Comparison of ENCODE assay signal across 28 cellular contexts in genomic region chr11:134341805-134342571, GRCh38. TPM values are rescaled to one million over a fixed set of nuclear protein-coding genes. Genes with fewer than 3 reads are reported as not detected.
DNase-seq lines count a peak whose midpoint lies in the region; ATAC-seq, FAIRE-seq and TF ChIP-seq lines count a peak whose summit lies in the region.
"Had no signal": no experiment of that assay in that cellular context is flagged by ENCODE, and none has a peak within 500 bp of the region (broad histone marks: within the 10 kb centered on the region; RNA-seq: fewer than 3 reads in every experiment).

No MANE protein-coding gene starts in this region.

- H3K4me3 ChIP-seq in GM23338 (no peak overlapping the region), testis (peak overlapping the region; percentile 21 to 50)
- H3K4me3 ChIP-seq: A549, HAP-1, MG63, SK-N-MC had no signal

- no peak overlapping the region for H3K4me3 Mint-ChIP-seq in GM23338
- H3K4me3 Mint-ChIP-seq: B cell; CD14-positive monocyte; CD8-positive, alpha-beta memory T cell; HFFc6 had no signal

- no peak for FAIRE-seq in D721Med (lab: Jason Lieb, UNC)
- FAIRE-seq: A549, GM12892, RCC 7860 had no signal

- no peaks in the 10 kb centered on the region; the same call in 2 of the 3 replicates for H3K4me1 Mint-ChIP-seq in GM23338
- H3K4me1 Mint-ChIP-seq: B cell; CD14-positive monocyte; CD8-positive, alpha-beta memory T cell had no signal

- peaks cover 5% of the 10 kb centered on the region for H3K27me3 Mint-ChIP-seq in GM23338 (ENCODE audit: insufficient read depth, low read depth, poor library complexity)

- TF ChIP-seq CTCF in GM23338 (conservative IDR thresholded peaks at IDR 0.05; ENCODE audit: low read depth in 2 of 2) (no peak), testis (IDR thresholded peaks at IDR 0.05) (no peak), D721Med (IDR thresholded peaks at IDR 0.05; ENCODE audit: insufficient read depth, missing control alignments) (no peak)

- no peak overlapping the region for H3K27ac Mint-ChIP-seq in GM23338
- H3K27ac Mint-ChIP-seq: B cell; CD14-positive monocyte; CD8-positive, alpha-beta memory T cell; HFFc6 had no signal

- H2AFZ ChIP-seq in GM23338 = no peak overlapping the region

- no peak overlapping the region for H3K27ac ChIP-seq in GM23338 (ENCODE audit: low read depth)
- H3K27ac ChIP-seq in testis = no peak overlapping the region
- H3K27ac ChIP-seq: A549, SK-N-MC had no signal

- H3K4me1 ChIP-seq in GM23338 (ENCODE audit: insufficient read depth) (no peaks in the 10 kb centered on the region), testis (peaks cover 4% of the 10 kb centered on the region)
- H3K4me1 ChIP-seq: A549, HAP-1 had no signal

- H3K36me3 Mint-ChIP-seq in GM23338 (ENCODE audit: low read depth) = no peaks in the 10 kb centered on the region
- H3K36me3 Mint-ChIP-seq: CD14-positive monocyte; CD8-positive, alpha-beta memory T cell had no signal

- no peak for TF ChIP-seq POLR2A in testis (IDR thresholded peaks at IDR 0.05)

- intact Hi-C loops in testis (cut with DNase I; ENCODE audit: low total_unique reads) = no loop called here

- no peaks in the 10 kb centered on the region for H3F3A ChIP-seq in GM23338 (replicated peaks; ENCODE audit: low read depth)

- no peaks in the 10 kb centered on the region for H3K9me3 Mint-ChIP-seq in GM23338
- H3K9me3 Mint-ChIP-seq: CD14-positive monocyte; CD8-positive, alpha-beta memory T cell had no signal

- DNase-seq in GM23338 (ENCODE audit: low spot score) (no peak), iPS-NIHi11 (ENCODE audit: low spot score) (peak; percentile 27), mucosa of gallbladder (ENCODE audit: low spot score) (peak; percentile 9), testis (no peak), inferior parietal cortex (ENCODE audit: extremely low spot score) (no peak), D721Med (ENCODE audit: insufficient read length, low spot score) (no peak)
- no peak for DNase-seq in stimulated activated CD8-positive, alpha-beta memory T cell treated with anti-CD3 and anti-CD28 coated beads, Interleukin-4, amount 100 ng/mL, for 48 hours
- DNase-seq: CD8-positive, alpha-beta memory T cell; DMS79 treated with DMSO at 0.1 percent for 48 hours; GF-D8; HFFc6; KBM-7; MG63; NCI-H1105 treated with DMSO at 0.1 percent for 48 hours; NCI-H146; NCI-H1930; NCI-H2107; NCI-H446; NCI-H524 treated with DMSO at 0.1 percent for 48 hours; NCI-H774; SIG-M5 had no signal

- H3K27me3 ChIP-seq in GM23338 (ENCODE audit: insufficient read depth) = no peaks in the 10 kb centered on the region
- no peaks in the 10 kb centered on the region for H3K27me3 ChIP-seq in testis
- H3K27me3 ChIP-seq: MG63 had no signal

- peak; percentile 57 for ATAC-seq in GM23338
- ATAC-seq: A549 had no signal

- no peaks in the 10 kb centered on the region for H3K9me3 ChIP-seq in testis
- H3K9me3 ChIP-seq: A549, HAP-1, MG63 had no signal

- H4K20me1 ChIP-seq in GM23338 (replicated peaks; ENCODE audit: insufficient read depth) = no peaks in the 10 kb centered on the region

- H3K79me2 ChIP-seq in GM23338 (replicated peaks; ENCODE audit: insufficient read depth) = no peaks in the 10 kb centered on the region

- WGBS in testis, 2 donors = 73 to 82% methylated on average over 19 to 67 of the region's 68 CpGs

- no peaks in the 10 kb centered on the region for H3K9me2 ChIP-seq in GM23338 (ENCODE audit: insufficient read depth)

- no peak overlapping the region for H3K4me2 ChIP-seq in GM23338
- H3K4me2 ChIP-seq: A549 had no signal

- H3K36me3 ChIP-seq in GM23338 (ENCODE audit: insufficient read depth) = no peaks in the 10 kb centered on the region
- no peaks in the 10 kb centered on the region for H3K36me3 ChIP-seq in testis (ENCODE audit: low read depth, missing control alignments)
- H3K36me3 ChIP-seq: HAP-1, MG63 had no signal

TF ChIP-seq in GM23338, 12 proteins besides CTCF, POLR2A, EP300 and RAD21:
- TF ChIP-seq JUNB (IDR thresholded peaks at IDR 0.05; ENCODE audit: unreplicated experiment) (no peak), EZH2 (IDR thresholded peaks at IDR 0.05; ENCODE audit: low read depth, unreplicated experiment) (no peak), ETS1 (IDR thresholded peaks at IDR 0.05) (no peak), ZNF114 (CRISPR knock-in tag; IDR thresholded peaks at IDR 0.05) (no peak), STAT1 (IDR thresholded peaks at IDR 0.05; ENCODE audit: unreplicated experiment) (no peak)

RNA-seq across cellular contexts. Expression of gene GLB1L2, which starts 10.2 kb away (rescaled TPM):
- total RNA-seq in GM23338 (2014; rRNA removed; shearing (Covaris generic)) = 9.8 and 12.3 TPM in 2 replicates
- polyA plus RNA-seq in GM23338 (2016; fragmentation: Nextera tagmentation; extraction: Ambion mirVana) (2.9 and 3.3 TPM in 2 replicates), testis (ENCODE audit: insufficient read depth, low read depth, low replicate concordance) (18.5 TPM)
- total RNA-seq in mucosa of gallbladder (8.8 TPM), testis (10 to 100 TPM; 29.1 to 29.9 TPM)
- total RNA-seq: HFFc6 had no signal
- polyA plus RNA-seq: CD14-positive monocyte had no signal

Comparison
In these comparisons a context has a peak if more than half of its experiments do, and no peak if none do; other contexts are left out.
1. DNase-seq: peak in iPS-NIHi11 (single experiment) and mucosa of gallbladder (single experiment); none in GM23338 (single experiment), testis (single experiment), inferior parietal cortex (single experiment), stimulated activated CD8-positive, alpha-beta memory T cell treated with anti-CD3 and anti-CD28 coated beads, Interleukin-4, amount 100 ng/mL, for 48 hours (single experiment) and D721Med (single experiment).